Comparison of ENCODE assay signal across 2 cellular contexts in genomic region chrX:119325456-119325855, GRCh38.
TF ChIP-seq lines count a peak whose summit lies in the region.

No MANE protein-coding gene starts in this region.

TF ChIP-seq in A549, 52 proteins besides CTCF, POLR2A, EP300 and RAD21 (continued from another document):
- TF ChIP-seq REST (IDR thresholded peaks at IDR 0.05), result no peak
- TF ChIP-seq ZNF302 (CRISPR knock-in tag; IDR thresholded peaks at IDR 0.05), result no peak
- TF ChIP-seq HOXB5 (CRISPR knock-in tag; IDR thresholded peaks at IDR 0.05), result no peak

TF ChIP-seq in WTC11, 78 proteins besides CTCF, POLR2A, EP300 and RAD21 (continued from another document):
- TF ChIP-seq ARID4B (CRISPR knock-in tag; IDR thresholded peaks at IDR 0.05; ENCODE audit: borderline replicate concordance) (no peak), RORB (CRISPR knock-in tag; IDR thresholded peaks at IDR 0.05) (no peak), KAT7 (CRISPR knock-in tag; IDR thresholded peaks at IDR 0.05; ENCODE audit: borderline replicate concordance) (no peak), RELA (CRISPR knock-in tag; IDR thresholded peaks at IDR 0.05; ENCODE audit: borderline replicate concordance) (no peak), STAT6 (CRISPR knock-in tag; conservative IDR thresholded peaks at IDR 0.05; ENCODE audit: low read depth) (no peak), TEAD1 (CRISPR knock-in tag; IDR thresholded peaks at IDR 0.05) (no peak), NR2C2 (CRISPR knock-in tag; IDR thresholded peaks at IDR 0.05) (no peak), ELF4 (CRISPR knock-in tag; IDR thresholded peaks at IDR 0.05; ENCODE audit: low read depth) (no peak), ZNF416 (CRISPR knock-in tag; IDR thresholded peaks at IDR 0.05) (no peak), HMGXB4 (CRISPR knock-in tag; IDR thresholded peaks at IDR 0.05) (no peak), CBFB (CRISPR knock-in tag; IDR thresholded peaks at IDR 0.05; ENCODE audit: low read depth) (no peak), ERG (CRISPR knock-in tag; IDR thresholded peaks at IDR 0.05) (no peak), ATF3 (CRISPR knock-in tag; conservative IDR thresholded peaks at IDR 0.05) (no peak)
